ENCODE assay signal across 20 cellular contexts in the genomic region with DNA sequence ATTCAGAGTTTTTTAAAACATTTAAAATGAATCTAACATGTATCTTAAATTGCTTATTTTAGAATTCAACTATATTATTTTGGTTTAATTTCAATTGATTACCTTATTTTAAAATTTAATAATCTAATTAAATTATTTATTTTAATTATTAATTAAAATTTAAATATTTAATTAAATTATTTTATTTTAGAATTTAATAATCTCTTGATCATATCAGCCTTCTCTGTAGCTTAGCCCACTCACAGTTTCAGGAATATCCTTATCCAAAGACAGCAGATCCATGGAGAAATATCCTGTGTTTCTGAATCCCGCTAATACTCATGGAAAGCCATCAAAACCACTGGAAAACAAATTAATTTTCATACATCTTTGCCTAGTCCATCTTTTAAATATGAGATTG.
"Had no signal": no experiment of that assay in that cellular context is flagged by ENCODE, and none has a peak within 500 bp of the region (broad histone marks: within the 10 kb centered on the region; RNA-seq: fewer than 3 reads in every experiment).

No MANE protein-coding gene starts in this region.

- H3K9me3 ChIP-seq: MG63 had no signal

- H3K4me2 ChIP-seq: SK-N-SH had no signal

- H3K27me3 ChIP-seq: MG63 had no signal

- FAIRE-seq: HepG2 had no signal

- ATAC-seq: HepG2 had no signal

- H3K4me3 ChIP-seq: MG63 had no signal

- DNase-seq: IMR-90, Karpas-422, KG1, MG63, NCI-H1092, NCI-H1105 treated with DMSO at 0.1 percent for 48 hours, NCI-H1417 treated with DMSO at 0.1 percent for 48 hours, NCI-H146, NCI-H1694 treated with DMSO at 0.1 percent for 48 hours, NCI-H1930, NCI-H2081, NCI-H2107, NCI-H2227 treated with DMSO at 0.1 percent for 48 hours, NCI-H524, NCI-H526 treated with DMSO at 0.1 percent for 48 hours, NCI-H748 treated with DMSO at 0.1 percent for 48 hours, SHP77, SK-N-SH had no signal

- H3K9ac ChIP-seq: SK-N-SH had no signal

- H3K36me3 ChIP-seq: MG63 had no signal

- H3K27ac ChIP-seq: RWPE1 had no signal
